In the genomic region with DNA sequence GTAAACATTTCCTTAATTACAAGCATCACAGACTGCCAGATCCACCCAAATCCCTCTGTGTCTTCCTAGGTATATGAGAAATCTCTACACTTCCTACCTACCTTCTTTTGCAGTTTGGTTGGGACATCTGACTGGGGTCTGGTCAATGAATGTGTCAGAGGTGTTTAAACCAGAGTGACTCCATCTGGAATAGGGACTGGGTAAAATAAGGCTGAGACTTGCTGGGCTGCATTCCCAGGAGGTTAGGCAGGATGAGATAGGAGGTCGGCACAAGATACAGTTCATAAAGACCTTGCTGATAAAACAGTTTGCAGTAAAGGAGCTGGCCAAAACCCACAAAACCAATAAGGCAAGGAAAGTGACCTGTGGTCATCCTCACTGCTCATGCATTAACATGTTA, we compare ENCODE assay signal across 9 cellular contexts.
"Had no signal": no experiment of that assay in that cellular context is flagged by ENCODE, and none has a peak within 500 bp of the region (broad histone marks: within the 10 kb centered on the region; RNA-seq: fewer than 3 reads in every experiment).

No MANE protein-coding gene starts in this region.

- DNase-seq: GM23248, GOT3, H7, H9, HCEC 1CT, HFFc6 had no signal

- H3K4me2 ChIP-seq: GM23338 had no signal

- H3K4me1 ChIP-seq: HAP-1 had no signal

- H2AFZ ChIP-seq: GM23248, GM23338 had no signal

- H3K4me3 ChIP-seq: GM23248, GM23338, HAP-1 had no signal

- H3K27ac ChIP-seq: GM23248 had no signal

- ATAC-seq: GM23338, HCT116 had no signal

- H3K4me1 Mint-ChIP-seq: GM23338 had no signal

- H3K36me3 ChIP-seq: HAP-1 had no signal

- H3K4me3 Mint-ChIP-seq: GM23338, H9, HFFc6 had no signal

- H3K9ac ChIP-seq: GM23248 had no signal

- H3K27ac Mint-ChIP-seq: GM23338, HFFc6 had no signal

- H3K9me3 ChIP-seq: HAP-1 had no signal
